In the genomic region with DNA sequence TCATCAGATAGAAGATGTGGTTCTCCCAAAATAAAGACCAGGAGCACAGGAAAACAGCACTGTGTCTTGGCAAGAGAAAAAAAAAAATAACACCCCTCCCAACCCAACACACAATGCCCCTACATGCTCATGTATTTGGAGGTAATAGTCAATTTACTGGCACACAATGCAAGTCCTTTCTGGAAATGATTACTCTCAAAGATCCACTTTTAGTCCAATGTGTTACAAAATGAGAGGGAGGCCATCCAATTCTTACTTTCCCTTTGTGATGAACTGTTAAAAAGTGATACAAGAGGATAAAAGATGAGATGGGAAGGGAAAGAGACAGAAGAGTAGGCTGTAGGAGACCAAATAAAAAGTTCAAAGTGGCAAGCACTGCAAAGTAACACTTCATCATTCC, we compare ENCODE assay signal across 31 cellular contexts.
"Had no signal": no experiment of that assay in that cellular context is flagged by ENCODE, and none has a peak within 500 bp of the region (broad histone marks: within the 10 kb centered on the region; RNA-seq: fewer than 3 reads in every experiment).

No MANE protein-coding gene starts in this region.

- H3K4me3 ChIP-seq: neural progenitor cell, ovary, psoas muscle, right lobe of liver, skin epidermis, smooth muscle cell, spleen, suprapubic skin, testis, tibial artery, transverse colon, upper lobe of right lung, uterus had no signal

- ATAC-seq: natural killer cell; psoas muscle; right cardiac atrium; right lobe of liver; stimulated activated memory B cell treated with anti-CD40 and anti-IgM and Interleukin-4, amounts not matched to agents 10 μg/mL and 1 μg/mL and 100 μg/mL, for 72 hours; stimulated activated naive CD8-positive, alpha-beta T cell treated with anti-CD3 and anti-CD28 coated beads, Interleukin-15, amount 100 ng/mL, for 72 hours; stimulated activated naive CD8-positive, alpha-beta T cell treated with anti-CD3 and anti-CD28 coated beads, Interleukin-15, Interleukin-2, amounts not matched to agents 100 U/mL and 50 U/mL, for 24 hours; upper lobe of right lung had no signal

- H3K27me3 ChIP-seq: neural progenitor cell, ovary, right lobe of liver, spleen, suprapubic skin, testis, tibial artery, transverse colon, upper lobe of right lung, uterus had no signal

- H3K27ac ChIP-seq: neural progenitor cell, ovary, parathyroid adenoma, psoas muscle, right lobe of liver, skin epidermis, spleen, suprapubic skin, testis, tibial artery, transverse colon, upper lobe of right lung, uterus had no signal

- H3K36me3 Mint-ChIP-seq: natural killer cell; neural progenitor cell; stimulated activated memory B cell treated with anti-CD40 and anti-IgM and Interleukin-4, amounts not matched to agents 10 μg/mL and 1 μg/mL and 100 μg/mL, for 72 hours; type B pancreatic cell had no signal

- H3K36me3 ChIP-seq: neural progenitor cell, ovary, right lobe of liver, spleen, suprapubic skin, tibial artery, transverse colon, upper lobe of right lung, uterus had no signal

- H3K9me3 Mint-ChIP-seq: nephron; neural progenitor cell; stimulated activated memory B cell treated with anti-CD40 and anti-IgM and Interleukin-4, amounts not matched to agents 10 μg/mL and 1 μg/mL and 100 μg/mL, for 72 hours; stimulated activated naive CD8-positive, alpha-beta T cell treated with anti-CD3 and anti-CD28 coated beads, Interleukin-15, amount 100 ng/mL, for 72 hours; type B pancreatic cell had no signal

- H3K9me3 ChIP-seq: ovary, psoas muscle, right lobe of liver, spleen, suprapubic skin, testis, tibial artery, transverse colon, upper lobe of right lung, uterus had no signal

- H3K4me3 Mint-ChIP-seq: natural killer cell; nephron; neural progenitor cell; stimulated activated memory B cell treated with anti-CD40 and anti-IgM and Interleukin-4, amounts not matched to agents 10 μg/mL and 1 μg/mL and 100 μg/mL, for 72 hours; stimulated activated naive CD8-positive, alpha-beta T cell treated with anti-CD3 and anti-CD28 coated beads, Interleukin-15, amount 100 ng/mL, for 72 hours; type B pancreatic cell had no signal

- H3K27ac Mint-ChIP-seq: natural killer cell; nephron; neural progenitor cell; progenitor cell of endocrine pancreas; stimulated activated memory B cell treated with anti-CD40 and anti-IgM and Interleukin-4, amounts not matched to agents 10 μg/mL and 1 μg/mL and 100 μg/mL, for 72 hours; stimulated activated naive CD8-positive, alpha-beta T cell treated with anti-CD3 and anti-CD28 coated beads, Interleukin-15, amount 100 ng/mL, for 72 hours; type B pancreatic cell had no signal

- H3K4me1 Mint-ChIP-seq: natural killer cell; nephron; stimulated activated memory B cell treated with anti-CD40 and anti-IgM and Interleukin-4, amounts not matched to agents 10 μg/mL and 1 μg/mL and 100 μg/mL, for 72 hours; stimulated activated naive CD8-positive, alpha-beta T cell treated with anti-CD3 and anti-CD28 coated beads, Interleukin-15, amount 100 ng/mL, for 72 hours had no signal

- H3K27me3 Mint-ChIP-seq: stimulated activated memory B cell treated with anti-CD40 and anti-IgM and Interleukin-4, amounts not matched to agents 10 μg/mL and 1 μg/mL and 100 μg/mL, for 72 hours; stimulated activated naive CD8-positive, alpha-beta T cell treated with anti-CD3 and anti-CD28 coated beads, Interleukin-15, amount 100 ng/mL, for 72 hours; type B pancreatic cell had no signal

- DNase-seq: natural killer cell; occipital lobe; ovary; posterior cingulate gyrus; psoas muscle; right cardiac atrium; right lobe of liver; spleen; stimulated activated CD4-positive, alpha-beta T cell treated with anti-CD3 and anti-CD28 coated beads, Interleukin-12 subunit alpha, Interleukin-12 subunit beta, amount 100 ng/mL, for 4 hours; stimulated activated CD4-positive, alpha-beta T cell treated with anti-CD3 and anti-CD28 coated beads, Interleukin-1b, Interleukin-23, amount 100 ng/mL, for 48 hours; stimulated activated CD4-positive, alpha-beta T cell treated with anti-CD3 and anti-CD28 coated beads, Interleukin-4, amount 100 ng/mL, for 1 hour; stimulated activated CD4-positive, alpha-beta T cell treated with anti-CD3 and anti-CD28 coated beads, Interleukin-4, amount 100 ng/mL, for 4 hours; stimulated activated CD8-positive, alpha-beta memory T cell treated with anti-CD3 and anti-CD28 coated beads, Interleukin-4, amount 100 ng/mL, for 48 hours; stimulated activated naive CD4-positive, alpha-beta T cell; stimulated activated naive CD8-positive, alpha-beta T cell treated with anti-CD3 and anti-CD28 coated beads, Interleukin-15, amount 100 ng/mL, for 72 hours; stimulated activated naive CD8-positive, alpha-beta T cell treated with anti-CD3 and anti-CD28 coated beads, Interleukin-15, Interleukin-2, amounts not matched to agents 100 U/mL and 50 U/mL, for 24 hours; substantia nigra; testis; tibial artery; transverse colon; upper lobe of right lung; uterus had no signal

- H3K4me1 ChIP-seq: neural progenitor cell, parathyroid adenoma, psoas muscle, right lobe of liver, spleen, suprapubic skin, testis, tibial artery, transverse colon, upper lobe of right lung, uterus had no signal
